Comparison of ENCODE assay signal across 1 cellular context in genomic region chr10:94385733-94386132, GRCh38.
TF ChIP-seq lines count a peak whose summit lies in the region.

No MANE protein-coding gene starts in this region.

TF ChIP-seq in K562, 482 proteins besides CTCF, POLR2A, EP300 and RAD21:
- TF ChIP-seq, protein P1, sequence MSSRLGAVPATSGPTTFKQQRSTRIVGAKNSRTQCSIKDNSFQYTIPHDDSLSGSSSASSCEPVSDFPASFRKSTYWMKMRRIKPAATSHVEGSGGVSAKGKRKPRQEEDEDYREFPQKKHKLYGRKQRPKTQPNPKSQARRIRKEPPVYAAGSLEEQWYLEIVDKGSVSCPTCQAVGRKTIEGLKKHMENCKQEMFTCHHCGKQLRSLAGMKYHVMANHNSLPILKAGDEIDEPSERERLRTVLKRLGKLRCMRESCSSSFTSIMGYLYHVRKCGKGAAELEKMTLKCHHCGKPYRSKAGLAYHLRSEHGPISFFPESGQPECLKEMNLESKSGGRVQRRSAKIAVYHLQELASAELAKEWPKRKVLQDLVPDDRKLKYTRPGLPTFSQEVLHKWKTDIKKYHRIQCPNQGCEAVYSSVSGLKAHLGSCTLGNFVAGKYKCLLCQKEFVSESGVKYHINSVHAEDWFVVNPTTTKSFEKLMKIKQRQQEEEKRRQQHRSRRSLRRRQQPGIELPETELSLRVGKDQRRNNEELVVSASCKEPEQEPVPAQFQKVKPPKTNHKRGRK (tag; IDR thresholded peaks at IDR 0.05), result peak; percentile 53; the same call in 1 of the 2 replicates
